In the genomic region with DNA sequence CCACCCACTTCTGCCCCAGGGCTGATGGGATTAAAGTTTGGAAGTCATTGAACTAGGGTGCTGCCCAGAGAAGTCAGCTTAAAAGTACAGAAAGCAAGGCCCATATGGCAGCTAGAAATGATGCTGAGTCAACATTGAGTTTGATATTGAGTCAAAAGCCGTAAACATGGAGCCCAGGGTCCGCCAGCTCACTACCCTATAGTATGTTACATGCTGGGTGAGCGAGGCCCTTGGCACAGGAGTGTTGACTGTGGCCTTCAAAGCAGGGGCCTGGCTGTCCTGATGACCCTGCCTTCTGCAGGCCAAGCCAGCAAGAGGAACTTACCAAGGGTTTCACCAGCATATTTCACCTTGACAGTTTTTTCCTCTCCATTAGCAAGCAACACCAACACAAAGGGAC, we compare ENCODE assay signal across 22 cellular contexts.
"Had no signal": no experiment of that assay in that cellular context is flagged by ENCODE, and none has a peak within 500 bp of the region (broad histone marks: within the 10 kb centered on the region; RNA-seq: fewer than 3 reads in every experiment).

No MANE protein-coding gene starts in this region.

- H3K36me3 ChIP-seq: colonic mucosa, esophagus squamous epithelium, gastrocnemius medialis, gastroesophageal sphincter, heart left ventricle, heart right ventricle had no signal

- H3K27ac ChIP-seq: colonic mucosa, coronary artery, dorsolateral prefrontal cortex, epithelial cell of prostate, esophagus squamous epithelium, foreskin keratinocyte, gastrocnemius medialis, gastroesophageal sphincter, heart left ventricle, heart right ventricle had no signal

- DNase-seq: colonic mucosa; cortex of kidney; dermis blood vessel endothelial cell; dorsolateral prefrontal cortex; effector CD4-positive, alpha-beta T cell; effector CD8-positive, alpha-beta T cell; effector memory CD4-positive, alpha-beta T cell; effector memory CD8-positive, alpha-beta T cell; endodermal cell; erythroblast; esophagus squamous epithelium; foreskin fibroblast; foreskin keratinocyte; foreskin melanocyte; gastrocnemius medialis; glutamatergic neuron; head of caudate nucleus; heart left ventricle; heart right ventricle had no signal

- H3K9me3 ChIP-seq: colonic mucosa, esophagus squamous epithelium, gastrocnemius medialis, gastroesophageal sphincter, heart left ventricle, heart right ventricle had no signal

- H3K4me3 ChIP-seq: colonic mucosa, coronary artery, dorsolateral prefrontal cortex, esophagus squamous epithelium, gastrocnemius medialis, gastroesophageal sphincter, heart left ventricle, heart right ventricle had no signal

- H3K4me1 ChIP-seq: colonic mucosa, esophagus squamous epithelium, foreskin keratinocyte, gastrocnemius medialis, gastroesophageal sphincter, heart left ventricle, heart right ventricle had no signal

- H3K27me3 ChIP-seq: colonic mucosa, dorsolateral prefrontal cortex, esophagus squamous epithelium, foreskin keratinocyte, gastrocnemius medialis, gastroesophageal sphincter, heart left ventricle, heart right ventricle had no signal
